ENCODE assay signal across 1 cellular context in genomic region chr15:82284381-82284780, GRCh38. TPM values are rescaled to one million over a fixed set of nuclear protein-coding genes. Genes with fewer than 3 reads are reported as not detected.
"Had no signal": no experiment of that assay in that cellular context is flagged by ENCODE, and none has a peak within 500 bp of the region (broad histone marks: within the 10 kb centered on the region; RNA-seq: fewer than 3 reads in every experiment).

No MANE protein-coding gene starts in this region.

RNA-seq across cellular contexts. Expression of gene SAXO2, which starts 21.8 kb away (rescaled TPM):
- total RNA-seq: ascending aorta had no signal
